ENCODE assay signal across 16 cellular contexts in genomic region chr12:124358572-124358971, GRCh38.
A peak's percentile ranks its signal among the peaks of the same experiment; 100 is the strongest.
DNase-seq lines count a peak whose midpoint lies in the region; ATAC-seq and TF ChIP-seq lines count a peak whose summit lies in the region.
"Had no signal": no experiment of that assay in that cellular context is flagged by ENCODE, and none has a peak within 500 bp of the region (broad histone marks: within the 10 kb centered on the region; RNA-seq: fewer than 3 reads in every experiment).

No MANE protein-coding gene starts in this region.

- DNase-seq in Panc1 (ENCODE audit: low read depth, low spot score) (no peak), body of pancreas (no peak), substantia nigra (lab: John Stamatoyannopoulos, UW) (no peak), iPS-NIHi7 (ENCODE audit: extremely low spot score) (no peak)
- no peak for DNase-seq in stimulated activated CD4-positive, alpha-beta T cell treated with anti-CD3 and anti-CD28 coated beads, Interleukin-2, amount 100 ng/mL, for 48 hours
- DNase-seq: Calu3; CD4-positive, alpha-beta memory T cell; DMS53; NCI-H1092; NCI-H2227 treated with DMSO at 0.1 percent for 48 hours; NCI-H524; Peyer's patch; SHP77 had no signal

- in situ Hi-C loops in Panc1 (cut with HindIII; ENCODE audit: low pct_unique_long_range_greater_than_20kb, low sequenced_read_pairs): no loop called here

- TF ChIP-seq POLR2A in body of pancreas (IDR thresholded peaks at IDR 0.05): no peak

- TF ChIP-seq RAD21 in liver (IDR thresholded peaks at IDR 0.05): no peak

- BruUV-seq in Panc1 (replicated peaks; lab: Mats Ljungman, UMichigan): no TSS peak

- peaks cover 13% of the 10 kb centered on the region for H3K36me3 ChIP-seq in Panc1 (ENCODE audit: control insufficient read depth, insufficient read depth, low read length)
- peaks cover 9 to 18% of the 10 kb centered on the region in 2 donors for H3K36me3 ChIP-seq in body of pancreas (replicated peaks in 1 of 2; ENCODE audit: insufficient read depth in 1 of 2, low read depth in 2 of 2)
- peaks cover 7 to 35% (median 15%) of the 10 kb centered on the region in 4 donors for H3K36me3 ChIP-seq in liver (ENCODE audit: control insufficient read depth in 4 of 4, insufficient read depth in 3 of 4, low read depth in 1 of 4, low read length in 3 of 4)

- no peaks in the 10 kb centered on the region for H3K27me3 ChIP-seq in Panc1 (ENCODE audit: control insufficient read depth, insufficient read depth, low read length)
- H3K27me3 ChIP-seq in body of pancreas: no peaks in the 10 kb centered on the region
- H3K27me3 ChIP-seq in liver (ENCODE audit: control insufficient read depth in 4 of 4, insufficient read depth in 4 of 4, low read length in 3 of 4): no peaks in the 10 kb centered on the region
- H3K27me3 ChIP-seq: Peyer's patch had no signal

- H3K27ac ChIP-seq in Panc1 (ENCODE audit: low read length) (peak overlapping the region; percentile 78), body of pancreas (peak overlapping the region in 3 of 4 donors; percentile 83 to 85 (median 84)), liver (ENCODE audit: low read depth in 1 of 2, low read length in 2 of 2) (no peak overlapping the region), substantia nigra (ENCODE audit: low read depth, low read length, poor library complexity, severe bottlenecking) (peak overlapping the region; percentile 12)
- H3K27ac ChIP-seq: KMS-11 had no signal

- CTCF ChIA-PET in Panc1 (lab: Charles Lee): no interaction called here

- H3K4me1 ChIP-seq in Panc1 (ENCODE audit: control insufficient read depth, insufficient read depth, low read length) (peaks cover 50% of the 10 kb centered on the region), body of pancreas (peaks cover 53% of the 10 kb centered on the region), liver (ENCODE audit: control insufficient read depth in 4 of 4, insufficient read depth in 4 of 4, low read length in 3 of 4) (peaks cover 22 to 40% (median 32%) of the 10 kb centered on the region in 4 donors)

- H3K9me3 ChIP-seq in Panc1 (ENCODE audit: control insufficient read depth, insufficient read depth, low read depth, low read length) (no peaks in the 10 kb centered on the region), body of pancreas (no peaks in the 10 kb centered on the region), liver (ENCODE audit: control insufficient read depth in 4 of 4, low read length in 3 of 4) (no peaks in the 10 kb centered on the region)
- H3K9me3 ChIP-seq: Peyer's patch had no signal

- no peak overlapping the region for H3K9ac ChIP-seq in liver (ENCODE audit: low read depth in 1 of 2, low read length in 2 of 2)
- H3K9ac ChIP-seq: KMS-11 had no signal

- no peak for ATAC-seq in Panc1
- ATAC-seq in body of pancreas: no peak
- no peak for ATAC-seq in GM18502 (IDR thresholded peaks at IDR 0.05; ENCODE audit: poor library complexity, unreplicated experiment)

- POLR2A ChIA-PET in Panc1 (lab: Charles Lee): no interaction called here

- intact Hi-C loops in Panc1 (cut with micrococcal nuclease; ENCODE audit: unreplicated experiment) (no loop called here), body of pancreas (cut with DNase I) (loop anchor here (10.0 kb wide), 1 partner anchor 416 kb away; no protein-coding TSS in a partner anchor)

- no peak overlapping the region for H3K4me3 ChIP-seq in Panc1 (ENCODE audit: low read depth in 2 of 2, low read length in 2 of 2)
- no peak overlapping the region for H3K4me3 ChIP-seq in body of pancreas
- H3K4me3 ChIP-seq in liver (ENCODE audit: low read depth in 1 of 3, low read length in 3 of 3): no peak overlapping the region
- H3K4me3 ChIP-seq: Peyer's patch had no signal

- TF ChIP-seq CTCF in Panc1 (IDR thresholded peaks at IDR 0.05) (no peak), body of pancreas (IDR thresholded peaks at IDR 0.05) (no peak), liver (IDR thresholded peaks at IDR 0.05; ENCODE audit: low read depth, low read length, missing input control) (no peak)

- WGBS in body of pancreas, 2 donors: 76 to 84% methylated on average over 7 to 11 of the region's 11 CpGs
- 58% methylated on average over 11 of the region's 11 CpGs for WGBS in liver

TF ChIP-seq in liver, 16 proteins besides CTCF, POLR2A, EP300 and RAD21:
- TF ChIP-seq MAX (IDR thresholded peaks at IDR 0.05) (no peak), FOXA1 (IDR thresholded peaks at IDR 0.05) (no peak), RXRA (IDR thresholded peaks at IDR 0.05) (peak; percentile 50 to 56)
TF ChIP-seq in liver: peak in this region for 1.

Comparison
In these comparisons a context has a peak if more than half of its experiments do, and no peak if none do; other contexts are left out.
1. H3K27ac ChIP-seq: peak in Panc1 (single experiment), body of pancreas (3 of 4) and substantia nigra (single experiment); none in liver (0 of 2).